Comparison of ENCODE assay signal across 8 cellular contexts in the genomic region with DNA sequence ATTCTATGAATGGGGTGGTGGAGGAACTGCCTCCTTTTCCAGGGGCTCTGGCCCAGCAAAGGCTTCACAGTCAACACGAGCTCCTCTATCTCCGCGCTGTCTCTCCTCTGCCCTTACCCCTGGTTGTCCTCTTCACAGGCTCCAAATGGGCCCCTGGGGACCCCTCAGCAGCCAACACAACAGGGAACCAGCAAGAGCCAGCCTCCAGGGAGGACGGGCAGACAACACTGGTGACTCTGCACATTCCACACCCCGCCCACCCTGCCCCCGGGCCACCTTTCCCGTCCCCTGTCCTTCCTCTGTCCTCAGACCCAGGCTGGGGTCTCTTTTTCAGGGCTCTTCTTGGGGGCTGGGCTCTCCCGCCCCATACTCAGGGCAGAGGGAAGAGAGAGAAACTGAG. TPM values are rescaled to one million over a fixed set of nuclear protein-coding genes. Genes with fewer than 3 reads are reported as not detected.
DNase-seq lines count a peak whose midpoint lies in the region; ATAC-seq and TF ChIP-seq lines count a peak whose summit lies in the region.

No MANE protein-coding gene starts in this region.

- POLR2A ChIA-PET in CD4-positive, alpha-beta memory T cell (lab: Charles Lee; ENCODE audit: partially characterized antibody) = interaction anchor here (1.8 to 4.2 kb wide), 3 partner anchors 17 to 66 kb away, joined by 8 to 30 read pairs (median 10); partner anchors contain the start of gene ETV3
- POLR2A ChIA-PET in naive thymus-derived CD8-positive, alpha-beta T cell (lab: Charles Lee) = interaction anchor here (3.5 kb wide), 1 partner anchor 65 kb away, joined by 22 read pairs; no protein-coding TSS in a partner anchor

- no peaks in the 10 kb centered on the region for H3K27me3 ChIP-seq in CD4-positive, alpha-beta memory T cell (ENCODE audit: insufficient read depth, low read length)
- peaks cover 6% of the 10 kb centered on the region; the same call in 1 of the 2 replicates for H3K27me3 ChIP-seq in KMS-11 (ENCODE audit: insufficient read depth, low read depth)
- H3K27me3 ChIP-seq in Peyer's patch = no peaks in the 10 kb centered on the region

- peak overlapping the region; percentile 65 for H2AFZ ChIP-seq in KMS-11 (ENCODE audit: low read depth)

- peak; percentile 3 to 17 for ATAC-seq in naive thymus-derived CD8-positive, alpha-beta T cell
- ATAC-seq in GM18502 (IDR thresholded peaks at IDR 0.05; ENCODE audit: poor library complexity, unreplicated experiment) = no peak

- no peaks in the 10 kb centered on the region for H3K9me3 ChIP-seq in CD4-positive, alpha-beta memory T cell (ENCODE audit: control insufficient read depth in 1 of 2, low read length in 2 of 2)
- no peaks in the 10 kb centered on the region for H3K9me3 ChIP-seq in Peyer's patch

- H3K27me3 Mint-ChIP-seq in CD4-positive, alpha-beta memory T cell = peaks cover 4 to 8% of the 10 kb centered on the region in 2 donors
- peaks cover 5 to 22% (median 19%) of the 10 kb centered on the region in 5 donors for H3K27me3 Mint-ChIP-seq in naive thymus-derived CD8-positive, alpha-beta T cell

- TF ChIP-seq CTCF in KMS-11 (conservative IDR thresholded peaks at IDR 0.05; ENCODE audit: low read depth, low read length) (no peak), cardiac fibroblast (IDR thresholded peaks at IDR 0.05; ENCODE audit: low read depth, low read length) (no peak), Peyer's patch (IDR thresholded peaks at IDR 0.05) (no peak)

- no peak overlapping the region for H3K27ac ChIP-seq in CD4-positive, alpha-beta memory T cell (ENCODE audit: low read depth, low read length)
- H3K27ac ChIP-seq in KMS-11 (no peak overlapping the region), Peyer's patch (peak overlapping the region in 1 of 4 donors; percentile 77)

- no peaks in the 10 kb centered on the region for H3K36me3 ChIP-seq in CD4-positive, alpha-beta memory T cell (ENCODE audit: insufficient read depth, low read length)
- H3K36me3 ChIP-seq in KMS-11 (ENCODE audit: insufficient read depth) = no peaks in the 10 kb centered on the region
- no peaks in the 10 kb centered on the region for H3K36me3 ChIP-seq in Peyer's patch

- H3K4me1 Mint-ChIP-seq in CD4-positive, alpha-beta memory T cell = peaks cover 9 to 34% (median 21%) of the 10 kb centered on the region in 4 donors
- peaks cover 10 to 26% (median 22%) of the 10 kb centered on the region in 4 donors for H3K4me1 Mint-ChIP-seq in naive thymus-derived CD8-positive, alpha-beta T cell

- peak overlapping the region in 5 of 7 donors; percentile 49 to 83 (median 73) for H3K27ac Mint-ChIP-seq in CD4-positive, alpha-beta memory T cell
- peak overlapping the region in 5 of 10 donors; percentile 70 to 90 (median 76) for H3K27ac Mint-ChIP-seq in naive thymus-derived CD8-positive, alpha-beta T cell

- peaks cover 31% of the 10 kb centered on the region for H3K4me1 ChIP-seq in CD4-positive, alpha-beta memory T cell (ENCODE audit: insufficient read depth, low read length)
- H3K4me1 ChIP-seq in KMS-11 (ENCODE audit: low read depth, poor library complexity, severe bottlenecking) (peaks cover 17% of the 10 kb centered on the region), Peyer's patch (peaks cover 0 to 30% (median 8%) of the 10 kb centered on the region in 4 donors)

- H4K20me1 ChIP-seq in KMS-11 (ENCODE audit: insufficient read depth) = no peaks in the 10 kb centered on the region

- peak overlapping the region in 5 of 8 donors; percentile 26 to 78 (median 63) for H3K4me3 Mint-ChIP-seq in CD4-positive, alpha-beta memory T cell
- peak overlapping the region; percentile 21 to 74 (median 56) for H3K4me3 Mint-ChIP-seq in naive thymus-derived CD8-positive, alpha-beta T cell

- no peaks in the 10 kb centered on the region for H3K36me3 Mint-ChIP-seq in CD4-positive, alpha-beta memory T cell
- no peaks in the 10 kb centered on the region for H3K36me3 Mint-ChIP-seq in naive thymus-derived CD8-positive, alpha-beta T cell

- no peak overlapping the region for H3K4me3 ChIP-seq in CD4-positive, alpha-beta memory T cell (ENCODE audit: low read length in 2 of 2)
- peak overlapping the region; percentile 84 for H3K4me3 ChIP-seq in KMS-11 (IDR thresholded peaks at IDR 0.05; ENCODE audit: insufficient read depth, low read depth, low read length)
- no peak overlapping the region for H3K4me3 ChIP-seq in cardiac fibroblast (replicated peaks in 1 of 2; ENCODE audit: low read depth in 2 of 2, low read length in 2 of 2)
- peak overlapping the region in 2 of 4 donors; percentile 12 to 44 for H3K4me3 ChIP-seq in Peyer's patch

- H3K79me2 ChIP-seq in KMS-11 (ENCODE audit: insufficient read depth, low read depth) = no peaks in the 10 kb centered on the region

- peak in 1 of 5 donors; percentile 17 for DNase-seq in CD4-positive, alpha-beta memory T cell
- DNase-seq in cardiac fibroblast (ENCODE audit: low read depth in 2 of 2) = peak; percentile 5 to 9
- DNase-seq in naive thymus-derived CD8-positive, alpha-beta T cell = no peak
- no peak for DNase-seq in AG08396 (ENCODE audit: low spot score)
- no peak for DNase-seq in Peyer's patch
- no peak for DNase-seq in activated CD4-positive, alpha-beta T cell treated with anti-CD3 and anti-CD28 coated beads, Interleukin-2, amount 50 U/mL, for 4 hours

- CTCF ChIA-PET in CD4-positive, alpha-beta memory T cell (lab: Charles Lee; ENCODE audit: partially characterized antibody) = interaction anchor here (0.7 to 11.1 kb wide), 20 partner anchors 7 to 265 kb away, joined by 3 to 460 read pairs (median 6); partner anchors contain the start of gene ETV3

- intact Hi-C loops in CD4-positive, alpha-beta memory T cell (cut with micrococcal nuclease) = loop anchor here (1.0 kb wide), 1 partner anchor 65 kb away; no protein-coding TSS in a partner anchor

- no peak overlapping the region for H3K9ac ChIP-seq in KMS-11

- H3K9me3 Mint-ChIP-seq in CD4-positive, alpha-beta memory T cell = no peaks in the 10 kb centered on the region
- no peaks in the 10 kb centered on the region for H3K9me3 Mint-ChIP-seq in naive thymus-derived CD8-positive, alpha-beta T cell

- no peak for TF ChIP-seq POLR2A in Peyer's patch (IDR thresholded peaks at IDR 0.05)

- H3K4me2 ChIP-seq in KMS-11 = peak overlapping the region; percentile 66

RNA-seq across cellular contexts. Expression of gene ETV3, which starts 17.5 kb away (rescaled TPM):
- 10 to 100 TPM; 30.5 to 31.8 TPM for total RNA-seq in CD4-positive, alpha-beta memory T cell
- 10 to 100 TPM in 1 of 2 donors, 1 to 10 TPM in 1; 7.3 to 11.2 TPM for polyA plus RNA-seq in CD4-positive, alpha-beta memory T cell
- 10 to 100 TPM; 26.6 to 29.8 TPM for total RNA-seq in naive thymus-derived CD8-positive, alpha-beta T cell
- 10 to 100 TPM in 1 of 3 donors, 1 to 10 TPM in 2; 3.5 to 16.4 (median 7.0) TPM for polyA plus RNA-seq in naive thymus-derived CD8-positive, alpha-beta T cell
- total RNA-seq in Peyer's patch = 10 to 100 TPM; 10.7 to 25.8 (median 20.2) TPM

RNA-seq across cellular contexts. Expression of gene ETV3L, which starts 56.0 kb away (rescaled TPM):
- total RNA-seq in CD4-positive, alpha-beta memory T cell = not detected
- polyA plus RNA-seq in CD4-positive, alpha-beta memory T cell = not detected
- total RNA-seq in naive thymus-derived CD8-positive, alpha-beta T cell = not detected
- not detected for polyA plus RNA-seq in naive thymus-derived CD8-positive, alpha-beta T cell
- total RNA-seq in Peyer's patch = not detected

Comparison
In these comparisons a context has a peak if more than half of its experiments do, and no peak if none do; other contexts are left out.
1. DNase-seq: peak in cardiac fibroblast (2 of 2); none in naive thymus-derived CD8-positive, alpha-beta T cell (0 of 10), AG08396 (single experiment), Peyer's patch (0 of 3) and activated CD4-positive, alpha-beta T cell treated with anti-CD3 and anti-CD28 coated beads, Interleukin-2, amount 50 U/mL, for 4 hours (0 of 2).